ENCODE assay signal across 18 cellular contexts in the genomic region with DNA sequence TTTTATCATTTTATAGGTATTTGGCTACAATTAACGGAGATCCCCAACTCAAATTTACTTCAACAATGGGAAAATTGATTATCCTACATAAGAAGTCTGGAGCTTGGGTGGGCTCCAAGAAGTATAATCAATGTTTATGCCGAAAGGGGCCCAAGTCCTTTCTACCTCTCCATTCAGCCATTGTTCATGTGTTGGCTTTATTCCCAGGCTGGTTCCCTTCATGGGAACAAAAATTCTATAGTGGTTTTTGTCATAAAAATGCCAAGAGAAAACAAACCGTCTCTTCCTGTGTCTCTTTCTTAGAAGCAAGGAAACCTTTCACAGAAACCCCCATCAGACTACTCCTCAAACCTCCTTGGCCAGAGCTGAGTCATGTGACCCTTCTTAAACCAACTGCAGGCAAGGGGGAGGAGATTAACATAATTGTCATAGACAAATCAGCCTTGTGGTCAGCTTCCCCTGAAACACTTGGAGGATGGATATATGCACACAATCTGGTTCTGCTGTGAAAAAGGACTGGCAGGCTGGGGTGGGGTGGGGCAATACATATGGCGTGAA.
DNase-seq lines count a peak whose midpoint lies in the region; ATAC-seq and TF ChIP-seq lines count a peak whose summit lies in the region.
"Had no signal": no experiment of that assay in that cellular context is flagged by ENCODE, and none has a peak within 500 bp of the region (broad histone marks: within the 10 kb centered on the region; RNA-seq: fewer than 3 reads in every experiment).

No MANE protein-coding gene starts in this region.

- H3K27me3 Mint-ChIP-seq in activated naive CD8-positive, alpha-beta T cell treated with anti-CD3 and anti-CD28 coated beads, Interleukin-2, amount 10 ng/mL, durations not matched to agents 7 days and 5 days = no peaks in the 10 kb centered on the region
- H3K27me3 Mint-ChIP-seq in activated naive CD8-positive, alpha-beta T cell treated with anti-CD3 and anti-CD28 coated beads for 36 hours = no peaks in the 10 kb centered on the region
- no peaks in the 10 kb centered on the region for H3K27me3 Mint-ChIP-seq in activated T-helper 2 cell treated with anti-CD3 and anti-CD28 coated beads, Interferon-gamma antibody, Interleukin-2, Interleukin-4, amounts not matched to agents 10 μg/mL and 5 μg/mL and 100 μg/mL, durations not matched to agents 14 hours and 24 hours and 36 hours (ENCODE audit: low read depth)
- H3K27me3 Mint-ChIP-seq in stimulated activated memory B cell treated with anti-CD40 and anti-IgM and Interleukin-4, amounts not matched to agents 10 μg/mL and 1 μg/mL and 100 μg/mL, for 72 hours = no peaks in the 10 kb centered on the region
- H3K27me3 Mint-ChIP-seq: stimulated activated naive CD8-positive, alpha-beta T cell treated with anti-CD3 and anti-CD28 coated beads, Interleukin-15, Interleukin-2, amounts not matched to agents 100 ng/mL and 50 ng/mL, for 24 hours had no signal

- peaks cover 15% of the 10 kb centered on the region for H3K9me3 Mint-ChIP-seq in activated naive CD8-positive, alpha-beta T cell treated with anti-CD3 and anti-CD28 coated beads, Interleukin-2, amount 10 ng/mL, durations not matched to agents 7 days and 5 days
- H3K9me3 Mint-ChIP-seq in activated naive CD8-positive, alpha-beta T cell treated with anti-CD3 and anti-CD28 coated beads for 36 hours = peaks cover 3% of the 10 kb centered on the region
- peaks cover 8% of the 10 kb centered on the region for H3K9me3 Mint-ChIP-seq in activated T-helper 2 cell treated with anti-CD3 and anti-CD28 coated beads, Interferon-gamma antibody, Interleukin-2, Interleukin-4, amounts not matched to agents 10 μg/mL and 5 μg/mL and 100 μg/mL, durations not matched to agents 14 hours and 24 hours and 36 hours
- no peaks in the 10 kb centered on the region for H3K9me3 Mint-ChIP-seq in stimulated activated memory B cell treated with anti-CD40 and anti-IgM and Interleukin-4, amounts not matched to agents 10 μg/mL and 1 μg/mL and 100 μg/mL, for 72 hours
- H3K9me3 Mint-ChIP-seq: H9; stimulated activated naive CD8-positive, alpha-beta T cell treated with anti-CD3 and anti-CD28 coated beads, Interleukin-15, Interleukin-2, amounts not matched to agents 100 ng/mL and 50 ng/mL, for 24 hours had no signal

- no peak overlapping the region for H3K9ac ChIP-seq in smooth muscle cell (ENCODE audit: low read depth)

- H3K27ac Mint-ChIP-seq in activated naive CD8-positive, alpha-beta T cell treated with anti-CD3 and anti-CD28 coated beads, Interleukin-2, amount 10 ng/mL, durations not matched to agents 7 days and 5 days = peak overlapping the region; percentile 58
- no peak overlapping the region for H3K27ac Mint-ChIP-seq in activated naive CD8-positive, alpha-beta T cell treated with anti-CD3 and anti-CD28 coated beads for 36 hours
- H3K27ac Mint-ChIP-seq in activated T-helper 2 cell treated with anti-CD3 and anti-CD28 coated beads, Interferon-gamma antibody, Interleukin-2, Interleukin-4, amounts not matched to agents 10 μg/mL and 5 μg/mL and 100 μg/mL, durations not matched to agents 14 hours and 24 hours and 36 hours = peak overlapping the region; percentile 16
- no peak overlapping the region for H3K27ac Mint-ChIP-seq in stimulated activated memory B cell treated with anti-CD40 and anti-IgM and Interleukin-4, amounts not matched to agents 10 μg/mL and 1 μg/mL and 100 μg/mL, for 72 hours
- H3K27ac Mint-ChIP-seq: H9; stimulated activated naive CD8-positive, alpha-beta T cell treated with anti-CD3 and anti-CD28 coated beads, Interleukin-15, Interleukin-2, amounts not matched to agents 100 ng/mL and 50 ng/mL, for 24 hours had no signal

- ATAC-seq in activated naive CD8-positive, alpha-beta T cell treated with anti-CD3 and anti-CD28 coated beads, Interleukin-2, amount 10 ng/mL, durations not matched to agents 7 days and 5 days (ENCODE audit: low read depth) = peak; percentile 79
- no peak for ATAC-seq in stimulated activated memory B cell treated with anti-CD40 and anti-IgM and Interleukin-4, amounts not matched to agents 10 μg/mL and 1 μg/mL and 100 μg/mL, for 72 hours
- ATAC-seq: left lung had no signal

- H3F3A ChIP-seq in smooth muscle cell (ENCODE audit: low read depth) = no peaks in the 10 kb centered on the region

- intact Hi-C loops in activated T-helper 2 cell treated with anti-CD3 and anti-CD28 coated beads, Interferon-gamma antibody, Interleukin-2, Interleukin-4, amounts not matched to agents 10 μg/mL and 5 μg/mL and 100 μg/mL, durations not matched to agents 14 hours and 24 hours and 36 hours (cut with micrococcal nuclease) = no loop called here

- H3K36me3 Mint-ChIP-seq in activated naive CD8-positive, alpha-beta T cell treated with anti-CD3 and anti-CD28 coated beads, Interleukin-2, amount 10 ng/mL, durations not matched to agents 7 days and 5 days = peaks cover 17% of the 10 kb centered on the region
- no peaks in the 10 kb centered on the region for H3K36me3 Mint-ChIP-seq in activated naive CD8-positive, alpha-beta T cell treated with anti-CD3 and anti-CD28 coated beads for 36 hours
- H3K36me3 Mint-ChIP-seq in activated T-helper 2 cell treated with anti-CD3 and anti-CD28 coated beads, Interferon-gamma antibody, Interleukin-2, Interleukin-4, amounts not matched to agents 10 μg/mL and 5 μg/mL and 100 μg/mL, durations not matched to agents 14 hours and 24 hours and 36 hours (ENCODE audit: low read depth) = peaks cover 6% of the 10 kb centered on the region
- H3K36me3 Mint-ChIP-seq in stimulated activated memory B cell treated with anti-CD40 and anti-IgM and Interleukin-4, amounts not matched to agents 10 μg/mL and 1 μg/mL and 100 μg/mL, for 72 hours = no peaks in the 10 kb centered on the region

- no peaks in the 10 kb centered on the region for H3K27me3 ChIP-seq in smooth muscle cell (ENCODE audit: low read depth)
- H3K27me3 ChIP-seq: left lung had no signal

- H3K79me2 ChIP-seq in smooth muscle cell (ENCODE audit: low read depth) = no peaks in the 10 kb centered on the region

- TF ChIP-seq CTCF in smooth muscle cell (IDR thresholded peaks at IDR 0.05; ENCODE audit: borderline replicate concordance, insufficient read depth, poor library complexity, severe bottlenecking) = no peak

- H4K20me1 ChIP-seq in smooth muscle cell (ENCODE audit: low read depth) = no peaks in the 10 kb centered on the region

- H3K4me2 ChIP-seq in smooth muscle cell = no peak overlapping the region

- no peak overlapping the region for H3K27ac ChIP-seq in smooth muscle cell (ENCODE audit: low read depth)
- H3K27ac ChIP-seq: left lung, skin epidermis had no signal

- H3K36me3 ChIP-seq in smooth muscle cell (ENCODE audit: low read depth) = no peaks in the 10 kb centered on the region
- H3K36me3 ChIP-seq: left lung had no signal

- H3K4me3 Mint-ChIP-seq in activated naive CD8-positive, alpha-beta T cell treated with anti-CD3 and anti-CD28 coated beads, Interleukin-2, amount 10 ng/mL, durations not matched to agents 7 days and 5 days = peak overlapping the region; percentile 40
- no peak overlapping the region for H3K4me3 Mint-ChIP-seq in activated naive CD8-positive, alpha-beta T cell treated with anti-CD3 and anti-CD28 coated beads for 36 hours
- H3K4me3 Mint-ChIP-seq in activated T-helper 2 cell treated with anti-CD3 and anti-CD28 coated beads, Interferon-gamma antibody, Interleukin-2, Interleukin-4, amounts not matched to agents 10 μg/mL and 5 μg/mL and 100 μg/mL, durations not matched to agents 14 hours and 24 hours and 36 hours (ENCODE audit: low read depth) = no peak overlapping the region
- H3K4me3 Mint-ChIP-seq in stimulated activated memory B cell treated with anti-CD40 and anti-IgM and Interleukin-4, amounts not matched to agents 10 μg/mL and 1 μg/mL and 100 μg/mL, for 72 hours = no peak overlapping the region
- H3K4me3 Mint-ChIP-seq: H9; stimulated activated naive CD8-positive, alpha-beta T cell treated with anti-CD3 and anti-CD28 coated beads, Interleukin-15, Interleukin-2, amounts not matched to agents 100 ng/mL and 50 ng/mL, for 24 hours had no signal

- POLR2A ChIA-PET in activated naive CD8-positive, alpha-beta T cell treated with anti-CD3 and anti-CD28 coated beads, Interleukin-2, amount 10 ng/mL, durations not matched to agents 7 days and 5 days (lab: Charles Lee) = no interaction called here

- no peak overlapping the region for H3K4me3 ChIP-seq in smooth muscle cell
- H3K4me3 ChIP-seq: left lung, skin epidermis had no signal

- WGBS in smooth muscle cell (ENCODE audit: low lambda C conversion rate) = 95% methylated on average over 4 of the region's 4 CpGs

- H3K9me3 ChIP-seq in smooth muscle cell (replicated peaks; ENCODE audit: low read depth) = no peaks in the 10 kb centered on the region
- H3K9me3 ChIP-seq: left lung had no signal

- peaks cover 22% of the 10 kb centered on the region for H3K4me1 Mint-ChIP-seq in activated naive CD8-positive, alpha-beta T cell treated with anti-CD3 and anti-CD28 coated beads, Interleukin-2, amount 10 ng/mL, durations not matched to agents 7 days and 5 days
- H3K4me1 Mint-ChIP-seq in activated naive CD8-positive, alpha-beta T cell treated with anti-CD3 and anti-CD28 coated beads for 36 hours = peaks cover 17% of the 10 kb centered on the region
- H3K4me1 Mint-ChIP-seq in activated T-helper 2 cell treated with anti-CD3 and anti-CD28 coated beads, Interferon-gamma antibody, Interleukin-2, Interleukin-4, amounts not matched to agents 10 μg/mL and 5 μg/mL and 100 μg/mL, durations not matched to agents 14 hours and 24 hours and 36 hours (ENCODE audit: low read depth) = peaks cover 31% of the 10 kb centered on the region
- peaks cover 29% of the 10 kb centered on the region for H3K4me1 Mint-ChIP-seq in stimulated activated memory B cell treated with anti-CD40 and anti-IgM and Interleukin-4, amounts not matched to agents 10 μg/mL and 1 μg/mL and 100 μg/mL, for 72 hours
- H3K4me1 Mint-ChIP-seq: H9 had no signal

- no peaks in the 10 kb centered on the region for H3K4me1 ChIP-seq in smooth muscle cell (ENCODE audit: low read depth)

- no peak for DNase-seq in activated naive CD8-positive, alpha-beta T cell treated with anti-CD3 and anti-CD28 coated beads, Interleukin-2, amount 10 ng/mL, durations not matched to agents 7 days and 5 days
- no peak for DNase-seq in activated naive CD8-positive, alpha-beta T cell treated with anti-CD3 and anti-CD28 coated beads for 36 hours
- DNase-seq in M059J (ENCODE audit: low read depth) = peak; percentile 70
- no peak for DNase-seq in activated T-helper 2 cell treated with anti-CD3 and anti-CD28 coated beads, Interferon-gamma antibody, Interleukin-2, Interleukin-4, amounts not matched to agents 10 μg/mL and 5 μg/mL and 100 μg/mL, durations not matched to agents 14 hours and 24 hours and 36 hours (ENCODE audit: low spot score)
- DNase-seq in smooth muscle cell (lab: John Stamatoyannopoulos, UW; ENCODE audit: unreplicated experiment) = no peak
- no peak for DNase-seq in activated T-cell treated with anti-CD3 and anti-CD28 coated beads, Interleukin-2, amount 50 U/mL, for 1 hour
- no peak for DNase-seq in stimulated activated CD4-positive, alpha-beta T cell treated with anti-CD3 and anti-CD28 coated beads, Interleukin-4, amount 100 ng/mL, for 24 hours
- DNase-seq: DMS53; effector memory CD4-positive, alpha-beta T cell; H9; Kasumi-1; left lung; NCI-H2081 treated with DMSO at 0.1 percent for 48 hours; NK-92 treated with Interleukin-12 subunit alpha and Interleukin-12 subunit beta, amount 100 ng/mL, for 24 hours; Right ventricle myocardium superior had no signal

- H2AFZ ChIP-seq in smooth muscle cell (ENCODE audit: low read depth) = peak overlapping the region; percentile 2

Comparison
In these comparisons a context has a peak if more than half of its experiments do, and no peak if none do; other contexts are left out.
1. H3K27ac Mint-ChIP-seq: peak in activated naive CD8-positive, alpha-beta T cell treated with anti-CD3 and anti-CD28 coated beads, Interleukin-2, amount 10 ng/mL, durations not matched to agents 7 days and 5 days (single experiment) and activated T-helper 2 cell treated with anti-CD3 and anti-CD28 coated beads, Interferon-gamma antibody, Interleukin-2, Interleukin-4, amounts not matched to agents 10 μg/mL and 5 μg/mL and 100 μg/mL, durations not matched to agents 14 hours and 24 hours and 36 hours (single experiment); none in activated naive CD8-positive, alpha-beta T cell treated with anti-CD3 and anti-CD28 coated beads for 36 hours (single experiment) and stimulated activated memory B cell treated with anti-CD40 and anti-IgM and Interleukin-4, amounts not matched to agents 10 μg/mL and 1 μg/mL and 100 μg/mL, for 72 hours (single experiment).